In the genomic region with DNA sequence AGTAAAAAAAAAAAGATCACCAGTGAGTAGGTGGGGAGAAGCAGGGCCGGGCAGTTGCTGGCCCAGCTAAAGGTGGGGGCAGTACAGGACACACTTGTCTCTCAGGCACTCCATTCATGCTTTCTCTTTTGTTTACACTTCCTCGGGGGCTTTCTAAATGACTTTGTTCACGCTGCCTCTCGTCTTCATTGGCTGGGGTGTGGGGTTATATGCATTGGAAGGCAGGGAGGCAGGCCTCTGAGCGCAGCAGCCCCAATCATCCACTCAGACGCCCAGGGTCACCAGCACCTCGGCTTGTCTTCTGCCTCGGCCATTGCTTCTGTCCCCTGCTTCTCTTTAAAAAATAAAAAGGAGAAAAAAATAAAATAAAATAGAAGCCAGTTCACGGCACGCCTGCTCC, we compare ENCODE assay signal across 8 cellular contexts. TPM values are rescaled to one million over a fixed set of nuclear protein-coding genes. Genes with fewer than 3 reads are reported as not detected.
DNase-seq lines count a peak whose midpoint lies in the region; ATAC-seq and TF ChIP-seq lines count a peak whose summit lies in the region.

No MANE protein-coding gene starts in this region.

- H3K27me3 ChIP-seq in thymus (ENCODE audit: control insufficient read depth, insufficient read depth) = peaks cover 2% of the 10 kb centered on the region

- CTCF ChIA-PET in RWPE1 (lab: Yijun Ruan, JAX) = interaction anchor here (0.5 to 6.7 kb wide), 7 partner anchors 73 to 457 kb away, joined by 3 to 65 read pairs (median 5); no protein-coding TSS in a partner anchor

- TF ChIP-seq CTCF in RWPE1 (conservative IDR thresholded peaks at IDR 0.05; ENCODE audit: low read depth) (no peak), coronary artery (IDR thresholded peaks at IDR 0.05) (no peak), mucosa of descending colon (IDR thresholded peaks at IDR 0.05) (no peak)

- 11% methylated on average over 10 of the region's 10 CpGs for WGBS in thymus

- H3K36me3 ChIP-seq in mucosa of descending colon (ENCODE audit: low read depth) = no peaks in the 10 kb centered on the region
- H3K36me3 ChIP-seq in thymus (ENCODE audit: control insufficient read depth, insufficient read depth) = no peaks in the 10 kb centered on the region

- ATAC-seq in HG03108 (IDR thresholded peaks at IDR 0.05; ENCODE audit: unreplicated experiment) = peak; percentile 33
- no peak for ATAC-seq in mucosa of descending colon
- no peak for ATAC-seq in HG02938 (IDR thresholded peaks at IDR 0.05; ENCODE audit: unreplicated experiment)

- H3K4me1 ChIP-seq in mucosa of descending colon (ENCODE audit: low read depth) = peaks cover 2% of the 10 kb centered on the region
- peaks cover 8% of the 10 kb centered on the region for H3K4me1 ChIP-seq in thymus (ENCODE audit: control insufficient read depth, insufficient read depth, low read length)

- H3K9me3 ChIP-seq in mucosa of descending colon = no peaks in the 10 kb centered on the region
- no peaks in the 10 kb centered on the region for H3K9me3 ChIP-seq in thymus (ENCODE audit: control insufficient read depth)

- H3K4me3 ChIP-seq in coronary artery = peak overlapping the region; percentile 92
- no peak overlapping the region for H3K4me3 ChIP-seq in mucosa of descending colon
- peak overlapping the region; percentile 75 for H3K4me3 ChIP-seq in thymus (ENCODE audit: low read length)

- DNase-seq in activated naive CD4-positive, alpha-beta T cell treated with Interleukin-2 at 50 U/mL for 16 hours = peak; percentile 29
- DNase-seq in activated naive CD4-positive, alpha-beta T cell (lab: John Stamatoyannopoulos, UW) = no peak
- DNase-seq in RWPE1 (ENCODE audit: low spot score) = no peak
- no peak for DNase-seq in coronary artery (ENCODE audit: low spot score)
- DNase-seq in mucosa of descending colon = peak in 2 of 3 donors; percentile 37 to 50

- intact Hi-C loops in mucosa of descending colon (cut with DNase I, micrococcal nuclease) = loop anchor here (5.0 to 10.0 kb wide), 3 partner anchors 69 to 277 kb away; no protein-coding TSS in a partner anchor

- peak overlapping the region; percentile 85 for H3K27ac ChIP-seq in RWPE1
- peak overlapping the region; percentile 92 to 97 for H3K27ac ChIP-seq in coronary artery
- peak overlapping the region; percentile 76 for H3K27ac ChIP-seq in thymus (ENCODE audit: low read depth)

- POLR2A ChIA-PET in RWPE1 (lab: Yijun Ruan, JAX; ENCODE audit: low non-redundant PET) = no interaction called here

RNA-seq across cellular contexts. Expression of gene TGFB3, which starts 0.4 kb away (rescaled TPM):
- 10 to 100 TPM in 1 of 3 donors, 1 to 10 TPM in 2; 5.2 to 13.0 (median 5.7) TPM for total RNA-seq in mucosa of descending colon
- 21.0 TPM for polyA plus RNA-seq in thymus

RNA-seq across cellular contexts. Expression of gene IFT43, which starts 4.1 kb away (rescaled TPM):
- total RNA-seq in mucosa of descending colon = 10 to 100 TPM; 27.3 to 64.0 (median 27.5) TPM
- polyA plus RNA-seq in thymus = 47.2 TPM

Comparison
In these comparisons a context has a peak if more than half of its experiments do, and no peak if none do; other contexts are left out.
1. DNase-seq: peak in activated naive CD4-positive, alpha-beta T cell treated with Interleukin-2 at 50 U/mL for 16 hours (single experiment) and mucosa of descending colon (2 of 3); none in activated naive CD4-positive, alpha-beta T cell (0 of 4), RWPE1 (single experiment) and coronary artery (single experiment).
2. Peak in every context shown above with its lines, with median percentiles within 50 percentile points of each other: H3K27ac ChIP-seq.